1 cellular context compared by ENCODE assay signal in genomic region chr4:153651961-153652784, GRCh38.
TF ChIP-seq lines count a peak whose summit lies in the region.

No MANE protein-coding gene starts in this region.

TF ChIP-seq in K562, 482 proteins besides CTCF, POLR2A, EP300 and RAD21:
- no peak for TF ChIP-seq ZNF785 (CRISPR knock-in tag; IDR thresholded peaks at IDR 0.05)
- no peak for TF ChIP-seq CAMTA2 (CRISPR knock-in tag; conservative IDR thresholded peaks at IDR 0.05)
- no peak for TF ChIP-seq ARID2 (IDR thresholded peaks at IDR 0.05)
- no peak for TF ChIP-seq ZNF707 (CRISPR knock-in tag; conservative IDR thresholded peaks at IDR 0.05)
- no peak for TF ChIP-seq CXXC5 (CRISPR knock-in tag; IDR thresholded peaks at IDR 0.05)
- TF ChIP-seq RNF2 (IDR thresholded peaks at IDR 0.05), result no peak
- no peak for TF ChIP-seq ZNF23 (CRISPR knock-in tag; IDR thresholded peaks at IDR 0.05)
- TF ChIP-seq PHF21A (IDR thresholded peaks at IDR 0.05; ENCODE audit: borderline replicate concordance, low read depth), result no peak
- TF ChIP-seq HDAC1 (IDR thresholded peaks at IDR 0.05), result no peak
- no peak for TF ChIP-seq EP400 (IDR thresholded peaks at IDR 0.05)
- no peak for TF ChIP-seq ZNF140 (CRISPR knock-in tag; IDR thresholded peaks at IDR 0.05)
- TF ChIP-seq MIER1 (IDR thresholded peaks at IDR 0.05; ENCODE audit: low read depth), result no peak
- no peak for TF ChIP-seq RFX1 (IDR thresholded peaks at IDR 0.05)
- TF ChIP-seq ZNF316 (IDR thresholded peaks at IDR 0.05), result no peak
- no peak for TF ChIP-seq ZC3H11A (IDR thresholded peaks at IDR 0.05; ENCODE audit: low read depth, low read length)
- no peak for TF ChIP-seq NFYB (IDR thresholded peaks at IDR 0.05; ENCODE audit: extremely low read depth, insufficient read length)
- TF ChIP-seq, protein P1, sequence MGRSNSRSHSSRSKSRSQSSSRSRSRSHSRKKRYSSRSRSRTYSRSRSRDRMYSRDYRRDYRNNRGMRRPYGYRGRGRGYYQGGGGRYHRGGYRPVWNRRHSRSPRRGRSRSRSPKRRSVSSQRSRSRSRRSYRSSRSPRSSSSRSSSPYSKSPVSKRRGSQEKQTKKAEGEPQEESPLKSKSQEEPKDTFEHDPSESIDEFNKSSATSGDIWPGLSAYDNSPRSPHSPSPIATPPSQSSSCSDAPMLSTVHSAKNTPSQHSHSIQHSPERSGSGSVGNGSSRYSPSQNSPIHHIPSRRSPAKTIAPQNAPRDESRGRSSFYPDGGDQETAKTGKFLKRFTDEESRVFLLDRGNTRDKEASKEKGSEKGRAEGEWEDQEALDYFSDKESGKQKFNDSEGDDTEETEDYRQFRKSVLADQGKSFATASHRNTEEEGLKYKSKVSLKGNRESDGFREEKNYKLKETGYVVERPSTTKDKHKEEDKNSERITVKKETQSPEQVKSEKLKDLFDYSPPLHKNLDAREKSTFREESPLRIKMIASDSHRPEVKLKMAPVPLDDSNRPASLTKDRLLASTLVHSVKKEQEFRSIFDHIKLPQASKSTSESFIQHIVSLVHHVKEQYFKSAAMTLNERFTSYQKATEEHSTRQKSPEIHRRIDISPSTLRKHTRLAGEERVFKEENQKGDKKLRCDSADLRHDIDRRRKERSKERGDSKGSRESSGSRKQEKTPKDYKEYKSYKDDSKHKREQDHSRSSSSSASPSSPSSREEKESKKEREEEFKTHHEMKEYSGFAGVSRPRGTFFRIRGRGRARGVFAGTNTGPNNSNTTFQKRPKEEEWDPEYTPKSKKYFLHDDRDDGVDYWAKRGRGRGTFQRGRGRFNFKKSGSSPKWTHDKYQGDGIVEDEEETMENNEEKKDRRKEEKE (IDR thresholded peaks at IDR 0.05; ENCODE audit: borderline replicate concordance in 1 of 2, control insufficient read depth in 1 of 2, low read depth in 2 of 2, low read length in 1 of 2), result no peak
- TF ChIP-seq, protein P2, sequence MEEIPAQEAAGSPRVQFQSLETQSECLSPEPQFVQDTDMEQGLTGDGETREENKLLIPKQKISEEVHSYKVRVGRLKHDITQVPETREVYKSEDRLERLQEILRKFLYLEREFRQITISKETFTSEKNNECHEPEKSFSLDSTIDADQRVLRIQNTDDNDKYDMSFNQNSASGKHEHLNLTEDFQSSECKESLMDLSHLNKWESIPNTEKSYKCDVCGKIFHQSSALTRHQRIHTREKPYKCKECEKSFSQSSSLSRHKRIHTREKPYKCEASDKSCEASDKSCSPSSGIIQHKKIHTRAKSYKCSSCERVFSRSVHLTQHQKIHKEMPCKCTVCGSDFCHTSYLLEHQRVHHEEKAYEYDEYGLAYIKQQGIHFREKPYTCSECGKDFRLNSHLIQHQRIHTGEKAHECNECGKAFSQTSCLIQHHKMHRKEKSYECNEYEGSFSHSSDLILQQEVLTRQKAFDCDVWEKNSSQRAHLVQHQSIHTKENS (CRISPR knock-in tag; IDR thresholded peaks at IDR 0.05), result no peak
- TF ChIP-seq LARP7 (IDR thresholded peaks at IDR 0.05), result no peak
TF ChIP-seq in K562: peak in this region for 0.
